Comparison of ENCODE assay signal across 1 cellular context in genomic region chr5:37554938-37555337, GRCh38.
TF ChIP-seq lines count a peak whose summit lies in the region.

No MANE protein-coding gene starts in this region.

TF ChIP-seq in GM23338, 12 proteins besides CTCF, POLR2A, EP300 and RAD21 (continued from another document):
- no peak for TF ChIP-seq JUNB (IDR thresholded peaks at IDR 0.05; ENCODE audit: unreplicated experiment)
- no peak for TF ChIP-seq ZNF114 (CRISPR knock-in tag; IDR thresholded peaks at IDR 0.05)
- TF ChIP-seq POLR2AphosphoS5 (IDR thresholded peaks at IDR 0.05; ENCODE audit: low read depth) = no peak
- TF ChIP-seq NANOG (IDR thresholded peaks at IDR 0.05; ENCODE audit: borderline replicate concordance) = no peak
- no peak for TF ChIP-seq STAT1 (IDR thresholded peaks at IDR 0.05; ENCODE audit: unreplicated experiment)
- TF ChIP-seq CREB1 (CRISPR knock-in tag; IDR thresholded peaks at IDR 0.05; ENCODE audit: low read depth) = no peak
- no peak for TF ChIP-seq ETS1 (IDR thresholded peaks at IDR 0.05)
- no peak for TF ChIP-seq ZNF331 (CRISPR knock-in tag; IDR thresholded peaks at IDR 0.05; ENCODE audit: low read depth)
- TF ChIP-seq EZH2phosphoT487 (IDR thresholded peaks at IDR 0.05; ENCODE audit: unreplicated experiment) = no peak
